2 cellular contexts compared by ENCODE assay signal in genomic region chr16:252366-253337, GRCh38.
TF ChIP-seq lines count a peak whose summit lies in the region.

No MANE protein-coding gene starts in this region.

TF ChIP-seq in GM12891, 5 proteins besides CTCF, POLR2A, EP300 and RAD21 (continued from another document):
- peak; percentile 87; the same call in 1 of the 2 replicates for TF ChIP-seq POU2F2 (IDR thresholded peaks at IDR 0.05; ENCODE audit: low read depth, low read length)

TF ChIP-seq in endothelial cell of umbilical vein, 7 proteins besides CTCF, POLR2A, EP300 and RAD21:
- no peak for TF ChIP-seq MAX (IDR thresholded peaks at IDR 0.05; ENCODE audit: insufficient read depth, insufficient read length)
- TF ChIP-seq POLR2AphosphoS5 (IDR thresholded peaks at IDR 0.05; ENCODE audit: insufficient read depth, low read depth, low read length), result no peak
- TF ChIP-seq GATA2 (IDR thresholded peaks at IDR 0.05; ENCODE audit: insufficient read depth, insufficient read length, low read depth, low read length), result no peak
- no peak for TF ChIP-seq FOS (IDR thresholded peaks at IDR 0.05; ENCODE audit: borderline replicate concordance, insufficient read depth, low read length)
